In genomic region chrX:9530848-9531274, GRCh38 we compare ENCODE assay signal across 9 cellular contexts.
DNase-seq lines count a peak whose midpoint lies in the region; ATAC-seq and TF ChIP-seq lines count a peak whose summit lies in the region.
"Had no signal": no experiment of that assay in that cellular context is flagged by ENCODE, and none has a peak within 500 bp of the region (broad histone marks: within the 10 kb centered on the region; RNA-seq: fewer than 3 reads in every experiment).

No MANE protein-coding gene starts in this region.

- H3K36me3 Mint-ChIP-seq in neural progenitor cell = peaks cover 6% of the 10 kb centered on the region

- H3K4me1 ChIP-seq in neural progenitor cell = peaks cover 53% of the 10 kb centered on the region
- peaks cover 4% of the 10 kb centered on the region for H3K4me1 ChIP-seq in testis

- no peak overlapping the region for H2AFZ ChIP-seq in neural progenitor cell (replicated peaks)

- TF ChIP-seq CTCF in fibroblast of mammary gland (conservative IDR thresholded peaks at IDR 0.05; ENCODE audit: control insufficient read depth, insufficient read depth, low read depth, low read length) = no peak
- no peak for TF ChIP-seq CTCF in neural progenitor cell (IDR thresholded peaks at IDR 0.05)
- no peak for TF ChIP-seq CTCF in testis (IDR thresholded peaks at IDR 0.05)

- peak overlapping the region; percentile 4 for H3K4me3 ChIP-seq in fibroblast of mammary gland (ENCODE audit: control insufficient read depth, low read depth, low read length)
- H3K4me3 ChIP-seq in neural progenitor cell = peak overlapping the region; percentile 24
- H3K4me3 ChIP-seq in testis = no peak overlapping the region
- H3K4me3 ChIP-seq: skin epidermis had no signal

- H3K27me3 Mint-ChIP-seq in neural progenitor cell (ENCODE audit: insufficient read depth, low read depth) = peaks cover 4% of the 10 kb centered on the region

- peaks cover 86% of the 10 kb centered on the region for H3K4me1 Mint-ChIP-seq in neural progenitor cell

- peaks cover 12% of the 10 kb centered on the region for H4K20me1 ChIP-seq in neural progenitor cell (ENCODE audit: low read depth)

- H3K9me3 ChIP-seq in neural progenitor cell (ENCODE audit: low read depth) (no peaks in the 10 kb centered on the region), testis (no peaks in the 10 kb centered on the region)

- peak overlapping the region; percentile 46 for H3K4me2 ChIP-seq in neural progenitor cell

- TF ChIP-seq POLR2A in testis (IDR thresholded peaks at IDR 0.05) = no peak

- H3K9ac ChIP-seq in neural progenitor cell = no peak overlapping the region

- peak overlapping the region; percentile 92 for H3K27ac Mint-ChIP-seq in neural progenitor cell

- H3K27ac ChIP-seq in neural progenitor cell = peak overlapping the region; percentile 77
- H3K27ac ChIP-seq in testis = no peak overlapping the region
- H3K27ac ChIP-seq: skin epidermis had no signal

- DNase-seq in AG08395 (ENCODE audit: low spot score) (peak; percentile 77), NCI-H82 treated with DMSO at 0.1 percent for 48 hours (lab: John Stamatoyannopoulos, UW; ENCODE audit: unreplicated experiment) (peak; percentile 58), activated T-cell treated with anti-CD3 and anti-CD28 coated beads for 4 hours (peak; percentile 4), fibroblast of mammary gland (ENCODE audit: low read depth) (peak; percentile 81), neural progenitor cell (ENCODE audit: low spot score) (peak; percentile 92), testis (peak; percentile 88)

- H3F3A ChIP-seq in neural progenitor cell (ENCODE audit: low read depth) = peaks cover 28% of the 10 kb centered on the region

- H3K36me3 ChIP-seq in neural progenitor cell (no peaks in the 10 kb centered on the region), testis (ENCODE audit: low read depth, missing control alignments) (no peaks in the 10 kb centered on the region)

- no peaks in the 10 kb centered on the region for H3K27me3 ChIP-seq in neural progenitor cell
- H3K27me3 ChIP-seq in testis = no peaks in the 10 kb centered on the region

- H3K4me3 Mint-ChIP-seq in neural progenitor cell = peak overlapping the region; percentile 77

- WGBS in testis, 2 donors = 16 to 36% methylated on average over 9 of the region's 9 CpGs

- H3K9me3 Mint-ChIP-seq in neural progenitor cell = no peaks in the 10 kb centered on the region

- peaks cover 81% of the 10 kb centered on the region for H3K79me2 ChIP-seq in neural progenitor cell (ENCODE audit: low read depth)

- intact Hi-C loops in testis (cut with DNase I; ENCODE audit: low total_unique reads) = no loop called here

- ATAC-seq in GM18873 (IDR thresholded peaks at IDR 0.05; ENCODE audit: low FRiP score, unreplicated experiment) = peak; percentile 67
- peak; percentile 80 for ATAC-seq in HG03354 (IDR thresholded peaks at IDR 0.05; ENCODE audit: poor library complexity, severe bottlenecking, unreplicated experiment)

Comparison
In these comparisons a context has a peak if more than half of its experiments do, and no peak if none do; other contexts are left out.
1. DNase-seq: peak in every context shown above with its lines; median percentile 92 in neural progenitor cell; 88 in testis; 81 in fibroblast of mammary gland; 77 in AG08395; 58 in NCI-H82 treated with DMSO at 0.1 percent for 48 hours; 4 in activated T-cell treated with anti-CD3 and anti-CD28 coated beads for 4 hours.
2. H3K4me3 ChIP-seq: peak in fibroblast of mammary gland (single experiment) and neural progenitor cell (single experiment); none in testis (0 of 2).